12 cellular contexts compared by ENCODE assay signal in the genomic region with DNA sequence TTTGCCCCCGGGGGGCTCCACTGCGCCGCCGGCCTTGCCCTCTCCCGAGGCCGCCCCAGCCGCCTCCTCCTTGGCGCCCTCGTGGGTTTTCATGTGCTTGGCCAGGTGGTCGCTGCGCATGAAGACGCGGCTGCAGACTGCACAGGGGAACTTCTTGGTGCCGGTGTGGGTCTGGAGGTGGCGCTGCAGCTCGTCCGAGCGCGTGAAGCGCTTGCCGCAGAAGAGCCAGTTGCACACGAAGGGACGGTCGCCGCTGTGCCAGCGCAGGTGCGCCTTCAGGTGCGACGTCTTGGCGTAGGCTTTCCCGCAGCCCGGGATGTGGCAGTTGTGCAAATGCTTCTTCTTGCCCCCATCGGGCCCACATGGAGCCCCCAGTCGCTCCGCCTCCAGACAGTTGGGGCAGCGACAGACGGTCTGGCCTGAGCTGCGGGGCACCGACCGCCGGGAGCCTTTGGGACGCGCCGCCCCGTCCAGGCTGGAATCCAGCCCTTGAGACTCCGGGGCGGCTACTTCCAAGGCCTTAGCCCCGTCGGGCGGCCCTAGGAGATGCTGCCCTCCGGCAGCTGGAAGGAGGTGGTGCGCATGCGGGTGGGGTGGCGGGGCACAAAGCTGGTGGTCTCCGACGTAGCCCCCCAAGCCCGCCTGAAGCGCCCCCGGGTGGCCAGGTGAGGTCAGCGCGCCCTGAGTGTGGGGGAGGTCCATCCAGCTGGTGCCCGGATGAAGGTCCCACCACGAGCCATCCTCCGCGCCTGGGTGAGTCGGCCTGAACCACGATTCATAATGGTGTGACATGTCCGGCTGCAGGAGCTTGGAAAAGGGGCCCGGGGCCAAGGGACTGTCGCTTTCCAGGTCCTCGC. TPM values are rescaled to one million over a fixed set of nuclear protein-coding genes. Genes with fewer than 3 reads are reported as not detected.
DNase-seq lines count a peak whose midpoint lies in the region; ATAC-seq, FAIRE-seq and TF ChIP-seq lines count a peak whose summit lies in the region.
"Had no signal": no experiment of that assay in that cellular context is flagged by ENCODE, and none has a peak within 500 bp of the region (broad histone marks: within the 10 kb centered on the region; RNA-seq: fewer than 3 reads in every experiment).

No MANE protein-coding gene starts in this region.

- no peak for DNase-seq in HepG2 (ENCODE audit: low spot score)
- DNase-seq in right lobe of liver, result no peak
- peak in 1 of 2 donors; percentile 51 for DNase-seq in foreskin fibroblast
- peak; percentile 8 for DNase-seq in stimulated activated naive CD4-positive, alpha-beta T cell treated with Interleukin-2 at 50 U/mL for 16 hours (lab: John Stamatoyannopoulos, UW)
- no peak for DNase-seq in SW 1271 (lab: John Stamatoyannopoulos, UW)
- no peak for DNase-seq in NCI-H1930 (lab: John Stamatoyannopoulos, UW)
- DNase-seq: Calu3, esophagus squamous epithelium, NCI-H446 had no signal

- no peaks in the 10 kb centered on the region for H3K79me2 ChIP-seq in HepG2 (ENCODE audit: insufficient read depth, low read length)

- peaks cover 35% of the 10 kb centered on the region for H3K4me1 ChIP-seq in HepG2 (ENCODE audit: insufficient read depth, low read length)
- peaks cover 0 to 14% (median under 1%) of the 10 kb centered on the region in 4 donors for H3K4me1 ChIP-seq in right lobe of liver

- H3K9me3 ChIP-seq in HepG2 (ENCODE audit: low read length), result no peaks in the 10 kb centered on the region
- H3K9me3 ChIP-seq in right lobe of liver, result no peaks in the 10 kb centered on the region
- H3K9me3 ChIP-seq: esophagus squamous epithelium, tibial nerve had no signal

- intact Hi-C loops in HepG2 (cut with micrococcal nuclease; ENCODE audit: unreplicated experiment) (no loop called here), right lobe of liver (cut with DNase I) (loop anchor here (5.0 to 10.0 kb wide), 2 partner anchors 45 to 167 kb away; no protein-coding TSS in a partner anchor)

- POLR2A ChIA-PET in HepG2 (lab: Yijun Ruan, JAX), result interaction anchor here (1.0 kb wide), 1 partner anchor 48 kb away, joined by 3 read pairs; the partner anchor contains the start of gene SP2

- no peak for FAIRE-seq in HepG2 (lab: Jason Lieb, UNC)

- WGBS in HepG2 (ENCODE audit: low lambda C conversion rate), result 67% methylated on average over 48 of the region's 71 CpGs
- WGBS in right lobe of liver (ENCODE audit: insufficient coverage, low coverage, low lambda C conversion rate, missing lambda C conversion rate), result 18% methylated on average over 11 of the region's 71 CpGs

- no peaks in the 10 kb centered on the region for H3K36me3 ChIP-seq in HepG2 (replicated peaks in 1 of 2; ENCODE audit: control insufficient read depth in 1 of 2, insufficient read depth in 2 of 2, low read length in 2 of 2)
- H3K36me3 ChIP-seq in right lobe of liver, result no peaks in the 10 kb centered on the region
- H3K36me3 ChIP-seq: esophagus squamous epithelium, tibial nerve had no signal

- H2AFZ ChIP-seq in HepG2 (ENCODE audit: low read length), result no peak overlapping the region

- H3K27me3 ChIP-seq in HepG2 (ENCODE audit: control insufficient read depth in 1 of 2, insufficient read depth in 2 of 2, low read length in 2 of 2) (peaks cover 12 to 39% of the 10 kb centered on the region in 2 experiments), right lobe of liver (peaks cover 0 to 23% of the 10 kb centered on the region in 2 donors)

- no peaks in the 10 kb centered on the region for H4K20me1 ChIP-seq in HepG2 (ENCODE audit: insufficient read depth, low read length)

- no peak overlapping the region for H3K4me3 ChIP-seq in HepG2 (replicated peaks in 1 of 3; ENCODE audit: insufficient read depth in 1 of 3, low read depth in 2 of 3, low read length in 3 of 3)
- H3K4me3 ChIP-seq in right lobe of liver, result no peak overlapping the region
- H3K4me3 ChIP-seq in foreskin fibroblast (ENCODE audit: low read depth in 1 of 2, low read length in 2 of 2), result no peak overlapping the region
- H3K4me3 ChIP-seq: esophagus squamous epithelium, tibial nerve had no signal

- no TSS peak for BruUV-seq in HepG2 (replicated peaks; lab: Mats Ljungman, UMichigan)

- no peak for ATAC-seq in HepG2
- ATAC-seq in right lobe of liver, result no peak
- peak; percentile 44 for ATAC-seq in SK-N-SH treated with all-trans-retinoic acid at 6 μM for 48 hours
- no peak for ATAC-seq in GM18498 (IDR thresholded peaks at IDR 0.05; ENCODE audit: unreplicated experiment)

- TF ChIP-seq POLR2A in HepG2 (IDR thresholded peaks at IDR 0.05; ENCODE audit: insufficient read depth in 1 of 2, low read depth in 2 of 2, low read length in 2 of 2), result no peak
- no peak for TF ChIP-seq POLR2A in right lobe of liver (IDR thresholded peaks at IDR 0.05)

- H3K9ac ChIP-seq in HepG2 (ENCODE audit: insufficient read depth, low read depth, low read length), result no peak overlapping the region

- CTCF ChIA-PET in HepG2 (lab: Yijun Ruan, JAX; ENCODE audit: low intra/inter-chr PET ratio, low total read pairs), result no interaction called here

- no peak; the same call in 1 of the 2 replicates for TF ChIP-seq RAD21 in HepG2 (CRISPR knock-in tag; IDR thresholded peaks at IDR 0.05)

- TF ChIP-seq CTCF in HepG2 (CRISPR knock-in tag; IDR thresholded peaks at IDR 0.05) (peak; percentile 58), right lobe of liver (IDR thresholded peaks at IDR 0.05) (peak in 2 of 4 donors; percentile 7 to 17), foreskin fibroblast (IDR thresholded peaks at IDR 0.05; ENCODE audit: low read depth, low read length) (peak; percentile 24)

- in situ Hi-C loops in HepG2 (cut with HindIII; ENCODE audit: extremely low pct_ligation_motif_present, low pct_unique_long_range_greater_than_20kb), result no loop called here

- H3K27ac ChIP-seq in HepG2 (ENCODE audit: extremely low read length, insufficient read depth, low read length), result no peak overlapping the region
- H3K27ac ChIP-seq in right lobe of liver, result no peak overlapping the region
- H3K27ac ChIP-seq: esophagus squamous epithelium, tibial nerve had no signal

- no peak overlapping the region for H3K4me2 ChIP-seq in HepG2 (ENCODE audit: low read depth, low read length)

- TF ChIP-seq EP300 in HepG2 (IDR thresholded peaks at IDR 0.05; ENCODE audit: low read depth in 2 of 2, low read length in 2 of 2) (no peak), HepG2 (CRISPR knock-in tag; IDR thresholded peaks at IDR 0.05; ENCODE audit: borderline replicate concordance) (no peak)

RNA-seq across cellular contexts. Expression of gene SP6, which starts 3.4 kb away (rescaled TPM):
- total RNA-seq in HepG2 (2016; rRNA removed; fragmentation: Illumina TruSeq; extraction: Trizol) (0.07 TPM in 1 of 2 replicates, not detected in the other), right lobe of liver (under 1 TPM in 3 of 6 experiments, not detected in 3; 0.09 to 0.12 (median 0.11) TPM)
- not detected in 2 replicates for total RNA-seq in HepG2 (2016; cell fraction: cytosol; rRNA removed; fragmentation: Illumina TruSeq; extraction: Trizol; ENCODE audit: low read depth)
- 0.04 TPM in 1 of 2 replicates, not detected in the other for total RNA-seq in HepG2 (2016; cell fraction: insoluble cytoplasmic fraction; rRNA removed; fragmentation: Illumina TruSeq; extraction: Trizol)
- total RNA-seq in HepG2 (2016; cell fraction: membrane; rRNA removed; fragmentation: Illumina TruSeq; extraction: Trizol), result 0.03 and 0.10 TPM in 2 replicates
- not detected in 2 replicates for total RNA-seq in HepG2 (2016; cell fraction: nucleus; rRNA removed; fragmentation: Illumina TruSeq; extraction: Trizol)
- polyA plus RNA-seq in HepG2 (2011; rRNA removed), result 0.07 and 0.09 TPM in 2 replicates
- polyA plus RNA-seq in HepG2 (2011; cell fraction: cytosol; rRNA removed), result 0.05 and 0.07 TPM in 2 replicates
- 0.19 and 0.28 TPM in 2 replicates for polyA plus RNA-seq in HepG2 (2011; cell fraction: nucleus; rRNA removed)
- polyA plus RNA-seq in HepG2 (2012), result 0.09 TPM in 2 replicates
- polyA plus RNA-seq in HepG2 (2016; cell fraction: cytosol; fragmentation: Illumina TruSeq; extraction: Trizol; ENCODE audit: low read depth), result not detected in 2 replicates
- polyA plus RNA-seq in HepG2 (2016; cell fraction: insoluble cytoplasmic fraction; fragmentation: Illumina TruSeq; extraction: Trizol; ENCODE audit: low read depth), result 0.09 TPM in 1 of 2 replicates, not detected in the other
- not detected in 2 replicates for polyA plus RNA-seq in HepG2 (2016; cell fraction: membrane; fragmentation: Illumina TruSeq; extraction: Trizol; ENCODE audit: low read depth)
- polyA plus RNA-seq in HepG2 (2016; cell fraction: nucleus; fragmentation: Illumina TruSeq; extraction: Trizol; ENCODE audit: insufficient read depth, low read depth), result 0.15 and 0.19 TPM in 2 replicates
- polyA minus RNA-seq in HepG2 (2011; rRNA and poly(A)+ RNA removed; ENCODE audit: low replicate concordance), result 0.04 and 0.05 TPM in 2 replicates
- not detected in 2 replicates for polyA minus RNA-seq in HepG2 (2011; cell fraction: cytosol; rRNA and poly(A)+ RNA removed)
- not detected in 2 replicates for polyA minus RNA-seq in HepG2 (2011; cell fraction: nucleus; rRNA and poly(A)+ RNA removed)

RNA-seq across cellular contexts. Expression of gene SCRN2, which starts 6.5 kb away (rescaled TPM):
- 15.0 and 29.5 TPM in 2 replicates for total RNA-seq in HepG2 (2016; rRNA removed; fragmentation: Illumina TruSeq; extraction: Trizol)
- 14.0 and 15.6 TPM in 2 replicates for total RNA-seq in HepG2 (2016; cell fraction: cytosol; rRNA removed; fragmentation: Illumina TruSeq; extraction: Trizol; ENCODE audit: low read depth)
- 14.9 and 29.8 TPM in 2 replicates for total RNA-seq in HepG2 (2016; cell fraction: insoluble cytoplasmic fraction; rRNA removed; fragmentation: Illumina TruSeq; extraction: Trizol)
- 9.4 and 10.4 TPM in 2 replicates for total RNA-seq in HepG2 (2016; cell fraction: membrane; rRNA removed; fragmentation: Illumina TruSeq; extraction: Trizol)
- 38.4 and 39.4 TPM in 2 replicates for total RNA-seq in HepG2 (2016; cell fraction: nucleus; rRNA removed; fragmentation: Illumina TruSeq; extraction: Trizol)
- polyA plus RNA-seq in HepG2 (2011; rRNA removed), result 21.7 and 28.6 TPM in 2 replicates
- 12.8 and 18.6 TPM in 2 replicates for polyA plus RNA-seq in HepG2 (2011; cell fraction: cytosol; rRNA removed)
- 254 and 255 TPM in 2 replicates for polyA plus RNA-seq in HepG2 (2011; cell fraction: nucleus; rRNA removed)
- polyA plus RNA-seq in HepG2 (2012), result 16.2 and 19.4 TPM in 2 replicates
- polyA plus RNA-seq in HepG2 (2016; cell fraction: cytosol; fragmentation: Illumina TruSeq; extraction: Trizol; ENCODE audit: low read depth), result 2.8 and 3.6 TPM in 2 replicates
- 11.1 and 13.6 TPM in 2 replicates for polyA plus RNA-seq in HepG2 (2016; cell fraction: insoluble cytoplasmic fraction; fragmentation: Illumina TruSeq; extraction: Trizol; ENCODE audit: low read depth)
- polyA plus RNA-seq in HepG2 (2016; cell fraction: membrane; fragmentation: Illumina TruSeq; extraction: Trizol; ENCODE audit: low read depth), result 4.4 and 5.4 TPM in 2 replicates
- 76.0 and 78.1 TPM in 2 replicates for polyA plus RNA-seq in HepG2 (2016; cell fraction: nucleus; fragmentation: Illumina TruSeq; extraction: Trizol; ENCODE audit: insufficient read depth, low read depth)
- polyA minus RNA-seq in HepG2 (2011; rRNA and poly(A)+ RNA removed; ENCODE audit: low replicate concordance), result 22.3 and 32.7 TPM in 2 replicates
- polyA minus RNA-seq in HepG2 (2011; cell fraction: cytosol; rRNA and poly(A)+ RNA removed), result 4.6 and 7.0 TPM in 2 replicates
- 42.1 and 48.9 TPM in 2 replicates for polyA minus RNA-seq in HepG2 (2011; cell fraction: nucleus; rRNA and poly(A)+ RNA removed)
- 10 to 100 TPM; 18.1 to 25.7 (median 19.6) TPM for total RNA-seq in right lobe of liver

RNA-seq across cellular contexts. Expression of gene LRRC46, which starts 16.1 kb away (rescaled TPM):
- total RNA-seq in HepG2 (2016; rRNA removed; fragmentation: Illumina TruSeq; extraction: Trizol) (0.09 and 0.13 TPM in 2 replicates), right lobe of liver (under 1 TPM; 0.12 to 0.44 (median 0.35) TPM)
- total RNA-seq in HepG2 (2016; cell fraction: cytosol; rRNA removed; fragmentation: Illumina TruSeq; extraction: Trizol; ENCODE audit: low read depth), result 0.26 TPM in 1 of 2 replicates, not detected in the other
- total RNA-seq in HepG2 (2016; cell fraction: insoluble cytoplasmic fraction; rRNA removed; fragmentation: Illumina TruSeq; extraction: Trizol), result 0.15 and 0.22 TPM in 2 replicates
- total RNA-seq in HepG2 (2016; cell fraction: membrane; rRNA removed; fragmentation: Illumina TruSeq; extraction: Trizol), result 0.14 TPM in 1 of 2 replicates, not detected in the other
- total RNA-seq in HepG2 (2016; cell fraction: nucleus; rRNA removed; fragmentation: Illumina TruSeq; extraction: Trizol), result 0.43 TPM in 1 of 2 replicates, not detected in the other
- polyA plus RNA-seq in HepG2 (2011; rRNA removed), result 0.09 and 0.16 TPM in 2 replicates
- polyA plus RNA-seq in HepG2 (2011; cell fraction: cytosol; rRNA removed), result 0.15 and 0.18 TPM in 2 replicates
- 0.19 and 0.42 TPM in 2 replicates for polyA plus RNA-seq in HepG2 (2011; cell fraction: nucleus; rRNA removed)
- 0.70 and 0.75 TPM in 2 replicates for polyA plus RNA-seq in HepG2 (2012)
- 0.11 and 0.22 TPM in 2 replicates for polyA plus RNA-seq in HepG2 (2016; cell fraction: cytosol; fragmentation: Illumina TruSeq; extraction: Trizol; ENCODE audit: low read depth)
- polyA plus RNA-seq in HepG2 (2016; cell fraction: insoluble cytoplasmic fraction; fragmentation: Illumina TruSeq; extraction: Trizol; ENCODE audit: low read depth), result 0.35 and 0.46 TPM in 2 replicates
- polyA plus RNA-seq in HepG2 (2016; cell fraction: membrane; fragmentation: Illumina TruSeq; extraction: Trizol; ENCODE audit: low read depth), result 0.23 TPM in 2 replicates
- polyA plus RNA-seq in HepG2 (2016; cell fraction: nucleus; fragmentation: Illumina TruSeq; extraction: Trizol; ENCODE audit: insufficient read depth, low read depth), result 0.43 and 0.74 TPM in 2 replicates
- polyA minus RNA-seq in HepG2 (2011; rRNA and poly(A)+ RNA removed; ENCODE audit: low replicate concordance), result 0.46 and 1.2 TPM in 2 replicates
- polyA minus RNA-seq in HepG2 (2011; cell fraction: cytosol; rRNA and poly(A)+ RNA removed), result 0.44 and 0.59 TPM in 2 replicates
- 0.62 TPM in 1 of 2 replicates, not detected in the other for polyA minus RNA-seq in HepG2 (2011; cell fraction: nucleus; rRNA and poly(A)+ RNA removed)

RNA-seq across cellular contexts. Expression of gene MRPL10, which starts 16.2 kb away (rescaled TPM):
- total RNA-seq in HepG2 (2016; rRNA removed; fragmentation: Illumina TruSeq; extraction: Trizol) (56.7 and 59.7 TPM in 2 replicates), right lobe of liver (10 to 100 TPM; 14.4 to 26.1 (median 16.3) TPM)
- total RNA-seq in HepG2 (2016; cell fraction: cytosol; rRNA removed; fragmentation: Illumina TruSeq; extraction: Trizol; ENCODE audit: low read depth), result 23.2 and 23.8 TPM in 2 replicates
- 54.4 and 59.8 TPM in 2 replicates for total RNA-seq in HepG2 (2016; cell fraction: insoluble cytoplasmic fraction; rRNA removed; fragmentation: Illumina TruSeq; extraction: Trizol)
- 57.6 and 61.5 TPM in 2 replicates for total RNA-seq in HepG2 (2016; cell fraction: membrane; rRNA removed; fragmentation: Illumina TruSeq; extraction: Trizol)
- 27.0 and 27.8 TPM in 2 replicates for total RNA-seq in HepG2 (2016; cell fraction: nucleus; rRNA removed; fragmentation: Illumina TruSeq; extraction: Trizol)
- polyA plus RNA-seq in HepG2 (2011; rRNA removed), result 149 and 157 TPM in 2 replicates
- polyA plus RNA-seq in HepG2 (2011; cell fraction: cytosol; rRNA removed), result 163 and 193 TPM in 2 replicates
- 84.2 and 97.9 TPM in 2 replicates for polyA plus RNA-seq in HepG2 (2011; cell fraction: nucleus; rRNA removed)
- 98.1 and 124 TPM in 2 replicates for polyA plus RNA-seq in HepG2 (2012)
- polyA plus RNA-seq in HepG2 (2016; cell fraction: cytosol; fragmentation: Illumina TruSeq; extraction: Trizol; ENCODE audit: low read depth), result 32.0 and 36.2 TPM in 2 replicates
- polyA plus RNA-seq in HepG2 (2016; cell fraction: insoluble cytoplasmic fraction; fragmentation: Illumina TruSeq; extraction: Trizol; ENCODE audit: low read depth), result 90.1 and 104 TPM in 2 replicates
- polyA plus RNA-seq in HepG2 (2016; cell fraction: membrane; fragmentation: Illumina TruSeq; extraction: Trizol; ENCODE audit: low read depth), result 63.3 and 69.4 TPM in 2 replicates
- 52.7 and 55.5 TPM in 2 replicates for polyA plus RNA-seq in HepG2 (2016; cell fraction: nucleus; fragmentation: Illumina TruSeq; extraction: Trizol; ENCODE audit: insufficient read depth, low read depth)
- polyA minus RNA-seq in HepG2 (2011; rRNA and poly(A)+ RNA removed; ENCODE audit: low replicate concordance), result 135 and 309 TPM in 2 replicates
- polyA minus RNA-seq in HepG2 (2011; cell fraction: cytosol; rRNA and poly(A)+ RNA removed), result 101 and 106 TPM in 2 replicates
- 28.0 and 36.1 TPM in 2 replicates for polyA minus RNA-seq in HepG2 (2011; cell fraction: nucleus; rRNA and poly(A)+ RNA removed)

RNA-seq across cellular contexts. Expression of gene OSBPL7, which starts 26.0 kb away (rescaled TPM):
- total RNA-seq in HepG2 (2016; rRNA removed; fragmentation: Illumina TruSeq; extraction: Trizol) (1.0 and 4.7 TPM in 2 replicates), right lobe of liver (1 to 10 TPM in 5 of 6 experiments, under 1 TPM in 1; 0.62 to 2.2 (median 1.4) TPM)
- 4.5 and 4.7 TPM in 2 replicates for total RNA-seq in HepG2 (2016; cell fraction: cytosol; rRNA removed; fragmentation: Illumina TruSeq; extraction: Trizol; ENCODE audit: low read depth)
- total RNA-seq in HepG2 (2016; cell fraction: insoluble cytoplasmic fraction; rRNA removed; fragmentation: Illumina TruSeq; extraction: Trizol), result 1.3 and 5.6 TPM in 2 replicates
- total RNA-seq in HepG2 (2016; cell fraction: membrane; rRNA removed; fragmentation: Illumina TruSeq; extraction: Trizol), result 1.4 and 1.5 TPM in 2 replicates
- total RNA-seq in HepG2 (2016; cell fraction: nucleus; rRNA removed; fragmentation: Illumina TruSeq; extraction: Trizol), result 6.6 and 9.7 TPM in 2 replicates
- polyA plus RNA-seq in HepG2 (2011; rRNA removed), result 6.6 and 8.3 TPM in 2 replicates
- polyA plus RNA-seq in HepG2 (2011; cell fraction: cytosol; rRNA removed), result 0.99 and 1.7 TPM in 2 replicates
- polyA plus RNA-seq in HepG2 (2011; cell fraction: nucleus; rRNA removed), result 86.7 and 120 TPM in 2 replicates
- polyA plus RNA-seq in HepG2 (2012), result 4.1 and 5.4 TPM in 2 replicates
- polyA plus RNA-seq in HepG2 (2016; cell fraction: cytosol; fragmentation: Illumina TruSeq; extraction: Trizol; ENCODE audit: low read depth), result 0.20 and 0.32 TPM in 2 replicates
- 0.56 and 1.2 TPM in 2 replicates for polyA plus RNA-seq in HepG2 (2016; cell fraction: insoluble cytoplasmic fraction; fragmentation: Illumina TruSeq; extraction: Trizol; ENCODE audit: low read depth)
- 0.27 and 0.42 TPM in 2 replicates for polyA plus RNA-seq in HepG2 (2016; cell fraction: membrane; fragmentation: Illumina TruSeq; extraction: Trizol; ENCODE audit: low read depth)
- 20.6 and 21.2 TPM in 2 replicates for polyA plus RNA-seq in HepG2 (2016; cell fraction: nucleus; fragmentation: Illumina TruSeq; extraction: Trizol; ENCODE audit: insufficient read depth, low read depth)
- polyA minus RNA-seq in HepG2 (2011; rRNA and poly(A)+ RNA removed; ENCODE audit: low replicate concordance), result 7.4 and 11.6 TPM in 2 replicates
- polyA minus RNA-seq in HepG2 (2011; cell fraction: cytosol; rRNA and poly(A)+ RNA removed), result 1.6 TPM in 2 replicates
- 16.1 and 23.1 TPM in 2 replicates for polyA minus RNA-seq in HepG2 (2011; cell fraction: nucleus; rRNA and poly(A)+ RNA removed)
